ENCODE assay signal across 9 cellular contexts in genomic region chr5:145697251-145698016, GRCh38.
DNase-seq lines count a peak whose midpoint lies in the region; ATAC-seq, FAIRE-seq and TF ChIP-seq lines count a peak whose summit lies in the region.
"Had no signal": no experiment of that assay in that cellular context is flagged by ENCODE, and none has a peak within 500 bp of the region (broad histone marks: within the 10 kb centered on the region; RNA-seq: fewer than 3 reads in every experiment).

No MANE protein-coding gene starts in this region.

- H3K27ac ChIP-seq in SU-DHL-6 (ENCODE audit: low read depth, low read length) (no peak overlapping the region), substantia nigra (ENCODE audit: low read depth, low read length, poor library complexity, severe bottlenecking) (no peak overlapping the region)

- H3K79me2 ChIP-seq in SU-DHL-6 (ENCODE audit: insufficient read depth, low read length) = no peaks in the 10 kb centered on the region

- FAIRE-seq in GM18507 (lab: Jason Lieb, UNC) = peak; percentile 64

- no peak overlapping the region for H3K9ac ChIP-seq in SU-DHL-6 (ENCODE audit: low read length)

- CTCF ChIA-PET in BJ (lab: Yijun Ruan, JAX) = interaction anchor here (1.3 to 1.9 kb wide), 3 partner anchors 9 to 129 kb away, joined by 4 to 8 read pairs (median 4); no protein-coding TSS in a partner anchor

- no peaks in the 10 kb centered on the region for H3K9me3 ChIP-seq in SU-DHL-6 (ENCODE audit: insufficient read depth, low read length)

- no peak overlapping the region for H2AFZ ChIP-seq in SU-DHL-6 (ENCODE audit: low read depth, low read length, severe bottlenecking)

- ATAC-seq in HG03103 (IDR thresholded peaks at IDR 0.05; ENCODE audit: low read depth, unreplicated experiment) (peak; percentile 78), HG03108 (IDR thresholded peaks at IDR 0.05; ENCODE audit: unreplicated experiment) (no peak)

- TF ChIP-seq CTCF in BJ (IDR thresholded peaks at IDR 0.05; ENCODE audit: insufficient read depth, low read depth, low read length) = peak; percentile 47
- TF ChIP-seq CTCF in SU-DHL-6 (IDR thresholded peaks at IDR 0.05; ENCODE audit: insufficient read depth, low read length, poor library complexity, severe bottlenecking) = peak; percentile 38

- no peaks in the 10 kb centered on the region for H3K27me3 ChIP-seq in BJ (ENCODE audit: control insufficient read depth, insufficient read depth, low read length)
- H3K27me3 ChIP-seq in SU-DHL-6 (ENCODE audit: low read length) = no peaks in the 10 kb centered on the region

- H3K4me2 ChIP-seq in SU-DHL-6 (ENCODE audit: low read depth, low read length, poor library complexity, severe bottlenecking) = no peak overlapping the region

- DNase-seq in BJ (ENCODE audit: low read depth) (no peak), GM18507 (ENCODE audit: extremely low spot score, insufficient read length, low read depth) (peak; percentile 5), iPS-NIHi11 (ENCODE audit: low spot score) (peak; percentile 30), KG1 (lab: John Stamatoyannopoulos, UW) (no peak), substantia nigra (lab: John Stamatoyannopoulos, UW) (no peak)
- DNase-seq: naive B cell had no signal

- H4K20me1 ChIP-seq in SU-DHL-6 (ENCODE audit: low read depth, low read length) = no peaks in the 10 kb centered on the region

- no peaks in the 10 kb centered on the region for H3K9me2 ChIP-seq in SU-DHL-6 (replicated peaks; ENCODE audit: insufficient read depth, low read length)

- no peaks in the 10 kb centered on the region for H3K36me3 ChIP-seq in BJ (ENCODE audit: control insufficient read depth, insufficient read depth, low read length)
- no peaks in the 10 kb centered on the region for H3K36me3 ChIP-seq in SU-DHL-6 (ENCODE audit: low read length)

- H3K4me3 ChIP-seq in BJ (ENCODE audit: low read depth, low read length) (no peak overlapping the region), SU-DHL-6 (ENCODE audit: insufficient read depth, low read length, poor library complexity, severe bottlenecking) (no peak overlapping the region)

- no peaks in the 10 kb centered on the region for H3F3A ChIP-seq in SU-DHL-6 (ENCODE audit: insufficient read depth)

- POLR2A ChIA-PET in BJ (lab: Charles Lee) = no interaction called here

Comparison
In these comparisons a context has a peak if more than half of its experiments do, and no peak if none do; other contexts are left out.
1. DNase-seq: peak in GM18507 (single experiment) and iPS-NIHi11 (single experiment); none in BJ (single experiment), KG1 (single experiment) and substantia nigra (0 of 49).